ENCODE assay signal across 16 cellular contexts in the genomic region with DNA sequence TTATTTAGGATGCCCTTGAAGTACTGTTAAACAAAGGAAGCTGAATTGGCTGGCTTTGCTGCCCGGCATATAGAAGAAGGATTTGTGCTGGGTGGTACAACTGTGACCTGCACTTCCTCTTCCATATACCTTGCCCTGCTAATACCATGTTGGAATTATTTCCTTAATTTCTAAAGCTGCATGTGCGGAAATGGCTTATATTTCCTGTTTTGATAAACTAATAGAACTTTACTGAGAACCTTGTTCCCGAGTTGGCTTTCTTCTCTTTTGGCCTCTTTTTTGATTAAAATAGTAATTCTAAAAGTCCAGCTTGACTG. TPM values are rescaled to one million over a fixed set of nuclear protein-coding genes. Genes with fewer than 3 reads are reported as not detected.
DNase-seq lines count a peak whose midpoint lies in the region; ATAC-seq, FAIRE-seq and TF ChIP-seq lines count a peak whose summit lies in the region.
"Had no signal": no experiment of that assay in that cellular context is flagged by ENCODE, and none has a peak within 500 bp of the region (broad histone marks: within the 10 kb centered on the region; RNA-seq: fewer than 3 reads in every experiment).

No MANE protein-coding gene starts in this region.

- intact Hi-C loops in heart right ventricle (cut with DNase I), result loop anchor here in 3 of 10 donors (5.0 to 10.0 kb wide), 3 partner anchors 36 to 67 kb away; no protein-coding TSS in a partner anchor
- intact Hi-C loops in Right ventricle myocardium superior (cut with DNase I), result no loop called here
- intact Hi-C loops in prostate gland (cut with DNase I), result no loop called here
- intact Hi-C loops in vagina (cut with DNase I), result no loop called here

- 39 to 45% methylated on average over 3 of the region's 3 CpGs for WGBS in heart right ventricle, 2 donors
- WGBS in esophagus, 2 donors, result 57 to 61% methylated on average over 3 of the region's 3 CpGs
- 64% methylated on average over 3 of the region's 3 CpGs for WGBS in prostate gland

- TF ChIP-seq CTCF in heart right ventricle (IDR thresholded peaks at IDR 0.05), result no peak
- TF ChIP-seq CTCF in prostate gland (IDR thresholded peaks at IDR 0.05), result no peak
- TF ChIP-seq CTCF in vagina (IDR thresholded peaks at IDR 0.05), result no peak

- no peak for DNase-seq in heart right ventricle
- DNase-seq in Right ventricle myocardium superior, result no peak
- DNase-seq in prostate gland (ENCODE audit: low spot score), result no peak
- no peak for DNase-seq in vagina (ENCODE audit: extremely low spot score in 2 of 2)
- no peak for DNase-seq in NCI-H526 (lab: John Stamatoyannopoulos, UW)
- DNase-seq in dedifferentiated amniotic fluid mesenchymal stem cell (ENCODE audit: extremely low spot score), result no peak
- no peak for DNase-seq in HTR-8/SVneo (ENCODE audit: insufficient read length, low spot score)
- DNase-seq: activated CD4-positive, alpha-beta T cell treated with anti-CD3 and anti-CD28 coated beads, Interleukin-2, amount 50 U/mL, for 48 hours; activated naive CD8-positive, alpha-beta T cell treated with anti-CD3 and anti-CD28 coated beads for 36 hours; activated T-cell treated with anti-CD3 and anti-CD28 coated beads, Interleukin-2, amount 50 U/mL, for 4 hours; CD4-positive, alpha-beta memory T cell had no signal

- H3K27ac ChIP-seq in heart right ventricle (peak overlapping the region in 9 of 10 donors; percentile 24 to 82 (median 71)), esophagus (ENCODE audit: low read depth in 2 of 2, low read length in 1 of 2) (peak overlapping the region; percentile 36 to 86), prostate gland (peak overlapping the region; percentile 18 to 48), vagina (peak overlapping the region; percentile 34)

- H3K36me3 ChIP-seq in heart right ventricle (peaks cover 0 to 29% (median 0%) of the 10 kb centered on the region in 9 donors), esophagus (ENCODE audit: control insufficient read depth in 2 of 2, insufficient read depth in 2 of 2, low read length in 1 of 2) (no peaks in the 10 kb centered on the region), prostate gland (no peaks in the 10 kb centered on the region), vagina (no peaks in the 10 kb centered on the region)

- H3K9me3 ChIP-seq in heart right ventricle, result no peaks in the 10 kb centered on the region
- peaks cover 0 to 2% of the 10 kb centered on the region in 2 donors for H3K9me3 ChIP-seq in esophagus (ENCODE audit: control insufficient read depth in 2 of 2, insufficient read depth in 1 of 2, low read depth in 1 of 2, low read length in 1 of 2)
- no peaks in the 10 kb centered on the region for H3K9me3 ChIP-seq in prostate gland
- peaks cover 3% of the 10 kb centered on the region for H3K9me3 ChIP-seq in vagina

- H3K4me1 ChIP-seq in heart right ventricle (peaks cover 25 to 85% (median 66%) of the 10 kb centered on the region in 9 donors), esophagus (ENCODE audit: control insufficient read depth in 2 of 2, insufficient read depth in 2 of 2, low read length in 1 of 2) (peaks cover 10 to 19% of the 10 kb centered on the region in 2 donors), prostate gland (replicated peaks) (no peaks in the 10 kb centered on the region), vagina (peaks cover 39% of the 10 kb centered on the region)

- ATAC-seq in heart right ventricle (peak in 1 of 8 donors; percentile 13), Right ventricle myocardium superior (ENCODE audit: poor library complexity) (no peak)
- ATAC-seq: activated T-cell treated with anti-CD3 and anti-CD28 coated beads, Interleukin-2, amount 50 U/mL, for 4 hours; left lobe of liver; stimulated activated memory B cell treated with anti-CD40 and anti-IgM and Interleukin-4, amounts not matched to agents 10 μg/mL and 1 μg/mL and 100 μg/mL, for 72 hours had no signal

- TF ChIP-seq POLR2A in prostate gland (IDR thresholded peaks at IDR 0.05), result no peak
- TF ChIP-seq POLR2A in vagina (IDR thresholded peaks at IDR 0.05), result no peak

- H3K4me3 ChIP-seq in heart right ventricle, result no peak overlapping the region
- no peak overlapping the region for H3K4me3 ChIP-seq in esophagus (ENCODE audit: low read depth in 1 of 2, low read length in 2 of 2)
- no peak overlapping the region for H3K4me3 ChIP-seq in prostate gland
- no peak overlapping the region for H3K4me3 ChIP-seq in vagina

- FAIRE-seq in HTR-8/SVneo (lab: Jason Lieb, UNC), result no peak
- FAIRE-seq: H1, TTC549 had no signal

- H3K27me3 ChIP-seq in heart right ventricle, result no peaks in the 10 kb centered on the region
- H3K27me3 ChIP-seq in esophagus (ENCODE audit: control insufficient read depth in 1 of 2, insufficient read depth in 2 of 2, low read length in 2 of 2), result no peaks in the 10 kb centered on the region
- H3K27me3 ChIP-seq in prostate gland (replicated peaks; ENCODE audit: insufficient read depth), result no peaks in the 10 kb centered on the region
- no peaks in the 10 kb centered on the region for H3K27me3 ChIP-seq in vagina

RNA-seq across cellular contexts. Expression of a gene that starts 41.2 kb away (rescaled TPM):
- total RNA-seq in heart right ventricle, result 100 to 1,000 TPM in 7 of 10 donors, 10 to 100 TPM in 3; 81.7 to 301 (median 128) TPM
- polyA plus RNA-seq in heart right ventricle, result 100 to 1,000 TPM; 111 to 265 TPM
- 91.2 TPM for total RNA-seq in Right ventricle myocardium superior
- 10 to 100 TPM; 25.3 to 39.2 TPM for polyA plus RNA-seq in esophagus
- total RNA-seq in prostate gland, result 100 to 1,000 TPM in 1 of 2 donors, 10 to 100 TPM in 1; 82.8 to 193 TPM
- 180 TPM for total RNA-seq in vagina
- total RNA-seq: activated naive CD8-positive, alpha-beta T cell treated with anti-CD3 and anti-CD28 coated beads for 36 hours; CD4-positive, alpha-beta memory T cell had no signal
- polyA plus RNA-seq: CD4-positive, alpha-beta memory T cell had no signal

RNA-seq across cellular contexts. Expression of a gene that starts 41.3 kb away (rescaled TPM):
- total RNA-seq in heart right ventricle, result 100 to 1,000 TPM in 7 of 10 donors, 10 to 100 TPM in 3; 96.3 to 342 (median 147) TPM
- polyA plus RNA-seq in heart right ventricle, result 100 to 1,000 TPM in 1 of 2 donors, 10 to 100 TPM in 1; 83.3 to 234 TPM
- 107 TPM for total RNA-seq in Right ventricle myocardium superior
- 10 to 100 TPM; 10.4 to 23.7 TPM for polyA plus RNA-seq in esophagus
- total RNA-seq in prostate gland, result 100 to 1,000 TPM in 1 of 2 donors, 10 to 100 TPM in 1; 37.3 to 132 TPM
- 178 TPM for total RNA-seq in vagina
- total RNA-seq: activated naive CD8-positive, alpha-beta T cell treated with anti-CD3 and anti-CD28 coated beads for 36 hours; CD4-positive, alpha-beta memory T cell had no signal
- polyA plus RNA-seq: CD4-positive, alpha-beta memory T cell had no signal
